8 cellular contexts compared by ENCODE assay signal in genomic region chr11:43578346-43579170, GRCh38.
A peak's percentile ranks its signal among the peaks of the same experiment; 100 is the strongest.
DNase-seq lines count a peak whose midpoint lies in the region; ATAC-seq and TF ChIP-seq lines count a peak whose summit lies in the region.

No MANE protein-coding gene starts in this region.

- H3K27ac ChIP-seq in HL-60 (replicated peaks), result no peak overlapping the region
- H3K27ac ChIP-seq in mesenchymal stem cell (ENCODE audit: low read length, poor library complexity, severe bottlenecking), result no peak overlapping the region

- DNase-seq in ACHN (peak; percentile 48), HL-60 (ENCODE audit: low read depth in 1 of 2, low spot score in 1 of 2) (no peak), astrocyte of the spinal cord (ENCODE audit: low read depth, low spot score) (peak; percentile 23), mesenchymal stem cell (peak; percentile 45), glomerular visceral epithelial cell (ENCODE audit: extremely low spot score) (no peak), GM10266 (ENCODE audit: extremely low spot score) (no peak), NCI-H1436 treated with DMSO at 0.1 percent for 48 hours (lab: John Stamatoyannopoulos, UW) (no peak)

- no peak for ATAC-seq in HG02623 (IDR thresholded peaks at IDR 0.05; ENCODE audit: unreplicated experiment)

- H3K9me3 ChIP-seq in mesenchymal stem cell (ENCODE audit: control insufficient read depth, low read length), result no peaks in the 10 kb centered on the region

- H2AK5ac ChIP-seq in mesenchymal stem cell (ENCODE audit: low read length, severe bottlenecking), result no peak overlapping the region

- no peak overlapping the region for H2BK120ac ChIP-seq in mesenchymal stem cell (ENCODE audit: low read depth, low read length)

- no peak overlapping the region for H3K14ac ChIP-seq in mesenchymal stem cell (ENCODE audit: low read length in 2 of 2)

- in situ Hi-C loops in ACHN (cut with HindIII; ENCODE audit: low pct_ligation_motif_present, low pct_unique_long_range_greater_than_20kb, low sequenced_read_pairs) (no loop called here), astrocyte of the spinal cord (cut with HindIII; ENCODE audit: low sequenced_read_pairs) (no loop called here)

- peak overlapping the region; percentile 48 for H3K4me3 ChIP-seq in HL-60 (replicated peaks; ENCODE audit: insufficient read depth, low read length)
- H3K4me3 ChIP-seq in astrocyte of the spinal cord (ENCODE audit: low read depth, low read length), result peak overlapping the region; percentile 37
- H3K4me3 ChIP-seq in mesenchymal stem cell (ENCODE audit: insufficient read depth in 1 of 2, low read depth in 1 of 2, low read length in 2 of 2), result peak overlapping the region; percentile 47 to 79

- no peak overlapping the region for H2AFZ ChIP-seq in mesenchymal stem cell (ENCODE audit: low read depth, low read length)

- no peak overlapping the region for H3K18ac ChIP-seq in mesenchymal stem cell (ENCODE audit: low read depth in 1 of 2, low read length in 2 of 2)

- H2BK5ac ChIP-seq in mesenchymal stem cell (ENCODE audit: low read depth, low read length, poor library complexity, severe bottlenecking), result no peak overlapping the region

- peaks cover 91% of the 10 kb centered on the region for H3K27me3 ChIP-seq in HL-60 (ENCODE audit: insufficient read depth, poor library complexity, severe bottlenecking)
- peaks cover 86 to 98% of the 10 kb centered on the region in 2 experiments for H3K27me3 ChIP-seq in mesenchymal stem cell (ENCODE audit: control insufficient read depth in 1 of 2, insufficient read depth in 1 of 2, low read length in 2 of 2)

- no peak overlapping the region for H4K8ac ChIP-seq in mesenchymal stem cell (ENCODE audit: low read length)

- peaks cover 42% of the 10 kb centered on the region for H3K4me1 ChIP-seq in mesenchymal stem cell (ENCODE audit: control insufficient read depth, insufficient read depth, low read depth, low read length)

- H3K36me3 ChIP-seq in mesenchymal stem cell (ENCODE audit: control insufficient read depth in 1 of 2, insufficient read depth in 2 of 2, low read depth in 1 of 2, low read length in 2 of 2), result no peaks in the 10 kb centered on the region

- H3K4ac ChIP-seq in mesenchymal stem cell (ENCODE audit: low read depth in 1 of 2, low read length in 2 of 2), result no peak overlapping the region

- H3K79me1 ChIP-seq in mesenchymal stem cell (replicated peaks; ENCODE audit: low read length, poor library complexity, severe bottlenecking), result no peaks in the 10 kb centered on the region

- TF ChIP-seq CTCF in HL-60 (IDR thresholded peaks at IDR 0.05; ENCODE audit: insufficient read depth, low read length), result no peak
- no peak for TF ChIP-seq CTCF in astrocyte of the spinal cord (IDR thresholded peaks at IDR 0.05; ENCODE audit: low read depth, low read length)
- TF ChIP-seq CTCF in GM10266 (IDR thresholded peaks at IDR 0.05; ENCODE audit: control insufficient read depth, insufficient read depth, low read depth, missing control alignments), result no peak

- no peak overlapping the region for H2BK15ac ChIP-seq in mesenchymal stem cell (ENCODE audit: low read depth, poor library complexity, severe bottlenecking)

- H3K23ac ChIP-seq in mesenchymal stem cell (ENCODE audit: low read length in 2 of 2), result no peak overlapping the region

- no peak overlapping the region for H4K91ac ChIP-seq in mesenchymal stem cell (ENCODE audit: low read length)

- 5% methylated on average over 15 of the region's 35 CpGs for WGBS in mesenchymal stem cell

- no peak overlapping the region for H2BK12ac ChIP-seq in mesenchymal stem cell (ENCODE audit: low read length in 2 of 2)

- peak overlapping the region; percentile 81 for H3K4me2 ChIP-seq in mesenchymal stem cell (ENCODE audit: low read length, poor library complexity, severe bottlenecking)

- peak overlapping the region; percentile 51 for H3K9ac ChIP-seq in mesenchymal stem cell (ENCODE audit: low read length)

Comparison
In these comparisons a context has a peak if more than half of its experiments do, and no peak if none do; other contexts are left out.
1. DNase-seq: peak in ACHN (single experiment), astrocyte of the spinal cord (single experiment) and mesenchymal stem cell (single experiment); none in HL-60 (0 of 2), glomerular visceral epithelial cell (single experiment), GM10266 (single experiment) and NCI-H1436 treated with DMSO at 0.1 percent for 48 hours (single experiment).
2. Peak in every context shown above with its lines, with median percentiles within 50 percentile points of each other: H3K4me3 ChIP-seq.